Comparison of ENCODE assay signal across 8 cellular contexts in genomic region chr12:131681746-131682510, GRCh38. TPM values are rescaled to one million over a fixed set of nuclear protein-coding genes. Genes with fewer than 3 reads are reported as not detected.
DNase-seq lines count a peak whose midpoint lies in the region; ATAC-seq and TF ChIP-seq lines count a peak whose summit lies in the region.
"Not testable (repeated sequence)": the region's sequence is repeated elsewhere in the genome, so short reads cannot be mapped to it uniquely, and the experiment has no call there.

No MANE protein-coding gene starts in this region.

- H3K27me3 Mint-ChIP-seq in CD4-positive, alpha-beta T cell = not testable (repeated sequence)

- not testable (repeated sequence) for H3K36me3 ChIP-seq in body of pancreas (replicated peaks in 1 of 2; ENCODE audit: insufficient read depth in 1 of 2, low read depth in 2 of 2)

- ATAC-seq in CD4-positive, alpha-beta T cell (ENCODE audit: poor library complexity) = peak; percentile 100
- ATAC-seq in GM19438 (IDR thresholded peaks at IDR 0.05; ENCODE audit: low read depth, unreplicated experiment) (peak; percentile 99), HG03097 (IDR thresholded peaks at IDR 0.05; ENCODE audit: low FRiP score, unreplicated experiment) (peak; percentile 98)
- ATAC-seq in body of pancreas = not testable (repeated sequence)

- H3K4me1 Mint-ChIP-seq in CD4-positive, alpha-beta T cell (ENCODE audit: low read depth) = not testable (repeated sequence)

- not testable (repeated sequence) for TF ChIP-seq POLR2A in body of pancreas (IDR thresholded peaks at IDR 0.05)

- H3K27ac ChIP-seq in CD4-positive, alpha-beta T cell (ENCODE audit: low read depth, low read length); body of pancreas: not testable (repeated sequence)

- peak overlapping the region; percentile 65 for H3K4me3 Mint-ChIP-seq in CD4-positive, alpha-beta T cell

- H3K9me3 Mint-ChIP-seq in CD4-positive, alpha-beta T cell = not testable (repeated sequence)

- not testable (repeated sequence) for H3K4me3 ChIP-seq in body of pancreas

- WGBS in body of pancreas, 2 donors = 28 to 42% methylated on average over 8 to 24 of the region's 25 CpGs

- H3K4me1 ChIP-seq in body of pancreas = not testable (repeated sequence)

- POLR2A ChIA-PET in CD4-positive, alpha-beta T cell (lab: Charles Lee) = not testable (repeated sequence)

- CTCF ChIA-PET in CD4-positive, alpha-beta T cell (lab: Charles Lee) = not testable (repeated sequence)

- H3K27ac Mint-ChIP-seq in CD4-positive, alpha-beta T cell = not testable (repeated sequence)

- intact Hi-C loops in CD4-positive, alpha-beta T cell (cut with DNase I, micrococcal nuclease); body of pancreas (cut with DNase I): not testable (repeated sequence)

- not testable (repeated sequence) for H3K9me3 ChIP-seq in CD4-positive, alpha-beta T cell (ENCODE audit: control insufficient read depth, low read length); body of pancreas

- not testable (repeated sequence) for TF ChIP-seq CTCF in CD4-positive, alpha-beta T cell (IDR thresholded peaks at IDR 0.05); body of pancreas (IDR thresholded peaks at IDR 0.05)

- peak in 9 of 10 experiments; percentile 10 to 79 (median 33) for DNase-seq in CD4-positive, alpha-beta T cell
- DNase-seq in NCI-H774 (lab: John Stamatoyannopoulos, UW) = peak; percentile 20
- peak; percentile 42 to 44 for DNase-seq in activated CD4-positive, alpha-beta T cell treated with anti-CD3 and anti-CD28 coated beads for 4 hours
- DNase-seq in body of pancreas = peak in 3 of 4 donors; percentile 21 to 70 (median 25)
- DNase-seq in iPS-NIHi11 (ENCODE audit: low spot score) = peak; percentile 89
- DNase-seq in stimulated activated CD4-positive, alpha-beta T cell treated with anti-CD3 and anti-CD28 coated beads, Interleukin-1b, Interleukin-23, amount 100 ng/mL, for 48 hours = peak; percentile 38

- H3K27me3 ChIP-seq in CD4-positive, alpha-beta T cell (ENCODE audit: control insufficient read depth, insufficient read depth, low read length); body of pancreas: not testable (repeated sequence)

- H3K36me3 Mint-ChIP-seq in CD4-positive, alpha-beta T cell (ENCODE audit: low read depth) = not testable (repeated sequence)

RNA-seq across cellular contexts. Expression of gene SFSWAP, which starts 29.0 kb away (rescaled TPM):
- 10 to 100 TPM; 88.7 to 98.4 TPM for total RNA-seq in CD4-positive, alpha-beta T cell
- total RNA-seq in body of pancreas = 10 to 100 TPM; 31.6 to 45.8 TPM

Comparison
In these comparisons a context has a peak if more than half of its experiments do, and no peak if none do; other contexts are left out.
1. DNase-seq: peak in every context shown above with its lines; median percentile 89 in iPS-NIHi11; 43 in activated CD4-positive, alpha-beta T cell treated with anti-CD3 and anti-CD28 coated beads for 4 hours; 38 in stimulated activated CD4-positive, alpha-beta T cell treated with anti-CD3 and anti-CD28 coated beads, Interleukin-1b, Interleukin-23, amount 100 ng/mL, for 48 hours; 33 in CD4-positive, alpha-beta T cell; 25 in body of pancreas; 20 in NCI-H774.